In genomic region chr1:2529776-2530500, GRCh38 we compare ENCODE assay signal across 8 cellular contexts. TPM values are rescaled to one million over a fixed set of nuclear protein-coding genes. Genes with fewer than 3 reads are reported as not detected.
DNase-seq lines count a peak whose midpoint lies in the region; ATAC-seq and TF ChIP-seq lines count a peak whose summit lies in the region.

Gene HES5 (minus strand): TSS chr1:2530263. CDS start chr1:2530164, 99 bp downstream.

- DNase-seq in Ammon's horn (ENCODE audit: low spot score) (peak; percentile 66), breast epithelium (ENCODE audit: low spot score in 2 of 2) (no peak), mesendoderm (no peak)
- no peak for DNase-seq in stimulated activated CD4-positive, alpha-beta T cell treated with anti-CD3 and anti-CD28 coated beads, Interleukin-4, amount 100 ng/mL, for 4 hours

- no peak for TF ChIP-seq CTCF in breast epithelium (IDR thresholded peaks at IDR 0.05)

- H3K9ac ChIP-seq in HUES6 (ENCODE audit: low read length) (peak within 1 kb of the TSS; percentile 18), mesendoderm (ENCODE audit: low read length) (no peak within 1 kb of the TSS)

- no CpG with 5 or more reads among the region's 93 CpGs for WGBS in mesendoderm (ENCODE audit: extremely low coverage, insufficient coverage, low lambda C conversion rate)

- no peak within 1 kb of the TSS for H4K8ac ChIP-seq in mesendoderm (ENCODE audit: low read depth, low read length)

- no peak within 1 kb of the TSS for H3K4ac ChIP-seq in mesendoderm (ENCODE audit: low read depth, low read length)

- H3K56ac ChIP-seq in mesendoderm (ENCODE audit: low read length): peak within 1 kb of the TSS; percentile 67

- H2BK15ac ChIP-seq in mesendoderm (replicated peaks; ENCODE audit: low read depth): no peak within 1 kb of the TSS

- no peak within 1 kb of the TSS for H3K23ac ChIP-seq in mesendoderm (ENCODE audit: low read length)

- no peak within 1 kb of the TSS for H2BK5ac ChIP-seq in mesendoderm (ENCODE audit: low read length)

- peak within 1 kb of the TSS; percentile 44 for H3K4me2 ChIP-seq in mesendoderm (ENCODE audit: low read length)

- no peak within 1 kb of the TSS for H4K5ac ChIP-seq in mesendoderm (ENCODE audit: low read length)

- H2AK5ac ChIP-seq in mesendoderm (ENCODE audit: low read length): no peak within 1 kb of the TSS

- no peak within 1 kb of the TSS for H3K18ac ChIP-seq in mesendoderm (ENCODE audit: low read length)

- no peak within 1 kb of the TSS for H3K27ac ChIP-seq in HUES6 (ENCODE audit: low read depth, low read length)
- peak within 1 kb of the TSS in 1 of 2 donors; percentile 40 for H3K27ac ChIP-seq in breast epithelium
- no peak within 1 kb of the TSS for H3K27ac ChIP-seq in mesendoderm (ENCODE audit: low read depth, low read length)

- no peak for TF ChIP-seq POLR2A in breast epithelium (IDR thresholded peaks at IDR 0.05)

- H3K9me3 ChIP-seq in HUES6 (ENCODE audit: control insufficient read depth, insufficient read depth, low read depth, low read length) (no peaks in the 10 kb centered on the region), breast epithelium (no peaks in the 10 kb centered on the region)

- ATAC-seq in HG02759 (IDR thresholded peaks at IDR 0.05; ENCODE audit: unreplicated experiment) (no peak), HG03025 (IDR thresholded peaks at IDR 0.05; ENCODE audit: low FRiP score, unreplicated experiment) (no peak), GM19395 (IDR thresholded peaks at IDR 0.05; ENCODE audit: unreplicated experiment) (no peak)

- peaks cover 84% of the 10 kb centered on the region for H3K27me3 ChIP-seq in HUES6 (ENCODE audit: control insufficient read depth, insufficient read depth, low read length)
- peaks cover 0 to 30% of the 10 kb centered on the region in 2 donors for H3K27me3 ChIP-seq in breast epithelium
- peaks cover 23% of the 10 kb centered on the region for H3K27me3 ChIP-seq in mesendoderm (ENCODE audit: insufficient read depth, low read length, poor library complexity)

- peaks cover 9% of the 10 kb centered on the region for H3K79me2 ChIP-seq in mesendoderm (ENCODE audit: control insufficient read depth, insufficient read depth, low read length)

- peaks cover 8% of the 10 kb centered on the region for H3K79me1 ChIP-seq in mesendoderm (ENCODE audit: low read length)

- H3K36me3 ChIP-seq in HUES6 (ENCODE audit: control insufficient read depth, insufficient read depth, low read length): no peaks in the 10 kb centered on the region
- no peaks in the 10 kb centered on the region for H3K36me3 ChIP-seq in breast epithelium
- H3K36me3 ChIP-seq in mesendoderm (ENCODE audit: control insufficient read depth, insufficient read depth, low read length): no peaks in the 10 kb centered on the region

- peaks cover 34% of the 10 kb centered on the region for H3K4me1 ChIP-seq in HUES6 (ENCODE audit: control insufficient read depth, insufficient read depth, low read length)
- H3K4me1 ChIP-seq in breast epithelium: peaks cover 46 to 52% of the 10 kb centered on the region in 2 donors
- peaks cover 4% of the 10 kb centered on the region for H3K4me1 ChIP-seq in mesendoderm (ENCODE audit: control insufficient read depth, low read depth, low read length)

- H3K4me3 ChIP-seq in HUES6 (ENCODE audit: low read depth, low read length): peak within 1 kb of the TSS; percentile 55
- peak within 1 kb of the TSS; percentile 16 to 67 (median 39) for H3K4me3 ChIP-seq in breast epithelium
- no peak within 1 kb of the TSS for H3K4me3 ChIP-seq in mesendoderm (ENCODE audit: low read length)

- intact Hi-C loops in breast epithelium (cut with DNase I; ENCODE audit: low total_unique reads): no loop called here

- no peak within 1 kb of the TSS for H2BK120ac ChIP-seq in mesendoderm (ENCODE audit: low read depth, low read length)

RNA-seq across cellular contexts. Expression of gene HES5, which starts in this region (rescaled TPM):
- total RNA-seq in breast epithelium: not detected
- polyA plus RNA-seq in mesendoderm (2013, experiment 1 of 2): not detected
- not detected for polyA plus RNA-seq in mesendoderm (2013, experiment 2 of 2)
